10 cellular contexts compared by ENCODE assay signal in genomic region chr5:41205475-41205874, GRCh38. TPM values are rescaled to one million over a fixed set of nuclear protein-coding genes. Genes with fewer than 3 reads are reported as not detected.
"Had no signal": no experiment of that assay in that cellular context is flagged by ENCODE, and none has a peak within 500 bp of the region (broad histone marks: within the 10 kb centered on the region; RNA-seq: fewer than 3 reads in every experiment).

No MANE protein-coding gene starts in this region.

RNA-seq across cellular contexts. Expression of gene C6, which starts 7.9 kb away (rescaled TPM):
- total RNA-seq: activated naive CD4-positive, alpha-beta T cell treated with anti-CD3 and anti-CD28 coated beads for 36 hours; activated naive CD4-positive, alpha-beta T cell treated with anti-CD3 and anti-CD28 coated beads, Interleukin-2, amount 50 U/mL, for 72 hours; activated naive CD8-positive, alpha-beta T cell treated with anti-CD3 and anti-CD28 coated beads for 36 hours; activated naive CD8-positive, alpha-beta T cell treated with anti-CD3 and anti-CD28 coated beads, Interleukin-2, amount 10 ng/mL, durations not matched to agents 7 days and 5 days; activated T-cell treated with anti-CD3 and anti-CD28 coated beads, Interleukin-2, amount 50 U/mL, for 72 hours; activated T-helper 1 cell treated with anti-CD3 and anti-CD28 coated beads, Interleukin-12 subunit alpha, Interleukin-12 subunit beta, Interleukin-2, Interleukin-4 antibody, amounts not matched to agents 30 ng/mL and 10 ng/mL and 1 ng/mL, durations not matched to agents 14 hours and 24 hours and 36 hours; activated T-helper 17 cell treated with anti-CD3 and anti-CD28 coated beads, Interleukin-2, amount 50 U/mL, for 72 hours; activated T-helper 2 cell treated with anti-CD3 and anti-CD28 coated beads, Interferon-gamma antibody, Interleukin-2, Interleukin-4, amounts not matched to agents 10 μg/mL and 5 μg/mL and 100 μg/mL, durations not matched to agents 14 hours and 24 hours and 36 hours; astrocyte; bronchial epithelial cell had no signal
